Comparison of ENCODE assay signal across 13 cellular contexts in the genomic region with DNA sequence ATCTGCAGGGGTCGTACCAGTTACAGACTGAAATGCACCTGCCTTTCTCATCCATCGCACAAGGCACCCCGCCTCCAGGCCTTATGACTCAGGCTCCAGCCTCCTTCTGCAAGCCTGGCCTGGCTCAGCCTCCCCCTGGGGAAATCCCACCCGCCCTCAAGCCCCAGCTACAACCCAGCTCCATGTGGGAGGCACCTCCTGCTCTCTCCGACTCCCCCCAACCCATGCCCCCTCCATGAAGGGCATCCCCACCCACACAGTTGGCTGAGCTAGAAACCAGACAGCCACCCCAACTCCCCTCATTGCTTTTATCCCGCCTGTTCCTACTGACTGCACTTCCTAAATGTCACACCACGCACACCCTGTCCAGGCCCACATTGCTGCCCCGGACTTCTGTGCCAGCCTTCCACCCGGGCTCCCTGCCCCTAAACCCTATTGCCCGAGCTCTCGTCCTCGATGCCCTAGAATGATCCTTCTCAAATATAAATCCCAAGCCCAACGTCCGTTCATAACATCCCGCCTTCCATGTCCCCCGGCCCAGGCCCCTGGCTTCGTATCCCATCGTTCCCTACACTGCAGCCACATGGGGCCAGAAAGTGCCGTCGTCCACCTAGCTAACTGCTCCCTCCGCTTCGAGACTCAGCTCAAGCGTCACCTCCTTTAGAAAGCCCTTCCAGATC. TPM values are rescaled to one million over a fixed set of nuclear protein-coding genes. Genes with fewer than 3 reads are reported as not detected.
A peak's percentile ranks its signal among the peaks of the same experiment; 100 is the strongest.
DNase-seq lines count a peak whose midpoint lies in the region; ATAC-seq and TF ChIP-seq lines count a peak whose summit lies in the region.
"Had no signal": no experiment of that assay in that cellular context is flagged by ENCODE, and none has a peak within 500 bp of the region (broad histone marks: within the 10 kb centered on the region; RNA-seq: fewer than 3 reads in every experiment).

No MANE protein-coding gene starts in this region.

- peaks cover 64% of the 10 kb centered on the region for H3K4me1 Mint-ChIP-seq in activated naive CD4-positive, alpha-beta T cell treated with anti-CD3 and anti-CD28 coated beads for 36 hours (ENCODE audit: low read depth)
- peaks cover 63% of the 10 kb centered on the region for H3K4me1 Mint-ChIP-seq in nephron
- H3K4me1 Mint-ChIP-seq in stimulated activated naive CD8-positive, alpha-beta T cell treated with anti-CD3 and anti-CD28 coated beads, Interleukin-15, amount 100 ng/mL, for 72 hours, result peaks cover 85% of the 10 kb centered on the region

- H3K27ac Mint-ChIP-seq in activated naive CD4-positive, alpha-beta T cell treated with anti-CD3 and anti-CD28 coated beads for 36 hours, result no peak overlapping the region
- peak overlapping the region in 2 of 3 experiments; percentile 32 to 48 for H3K27ac Mint-ChIP-seq in nephron
- peak overlapping the region in 1 of 2 donors; percentile 64 for H3K27ac Mint-ChIP-seq in stimulated activated naive CD8-positive, alpha-beta T cell treated with anti-CD3 and anti-CD28 coated beads, Interleukin-15, amount 100 ng/mL, for 72 hours

- H3K36me3 Mint-ChIP-seq in activated naive CD4-positive, alpha-beta T cell treated with anti-CD3 and anti-CD28 coated beads for 36 hours (ENCODE audit: low read depth), result peaks cover 13% of the 10 kb centered on the region
- peaks cover 17% of the 10 kb centered on the region for H3K36me3 Mint-ChIP-seq in nephron (ENCODE audit: low read depth)

- no peak for TF ChIP-seq CTCF in nephron (IDR thresholded peaks at IDR 0.05; ENCODE audit: unreplicated experiment in 3 of 3)

- no peak overlapping the region for H3K4me3 Mint-ChIP-seq in activated naive CD4-positive, alpha-beta T cell treated with anti-CD3 and anti-CD28 coated beads for 36 hours
- no peak overlapping the region for H3K4me3 Mint-ChIP-seq in nephron
- H3K4me3 Mint-ChIP-seq in stimulated activated naive CD8-positive, alpha-beta T cell treated with anti-CD3 and anti-CD28 coated beads, Interleukin-15, amount 100 ng/mL, for 72 hours, result peak overlapping the region; percentile 36 to 67

- DNase-seq in Right ventricle myocardium superior (peak; percentile 38), cardiac septum (ENCODE audit: low spot score) (no peak), NCI-H1092 (lab: John Stamatoyannopoulos, UW) (no peak), SHP77 (lab: John Stamatoyannopoulos, UW) (no peak), foreskin melanocyte (no peak)
- DNase-seq in activated naive CD4-positive, alpha-beta T cell treated with anti-CD3 and anti-CD28 coated beads for 36 hours, result peak; percentile 83
- peak in 1 of 2 donors; percentile 55 for DNase-seq in stimulated activated naive CD8-positive, alpha-beta T cell treated with anti-CD3 and anti-CD28 coated beads, Interleukin-15, amount 100 ng/mL, for 72 hours
- DNase-seq: AML-193, esophagus squamous epithelium, kidney, NCI-H1436 treated with DMSO at 0.1 percent for 48 hours, uterus had no signal

- H3K9me3 Mint-ChIP-seq in activated naive CD4-positive, alpha-beta T cell treated with anti-CD3 and anti-CD28 coated beads for 36 hours, result peaks cover 4% of the 10 kb centered on the region
- H3K9me3 Mint-ChIP-seq in nephron, result peaks cover 10% of the 10 kb centered on the region
- H3K9me3 Mint-ChIP-seq in stimulated activated naive CD8-positive, alpha-beta T cell treated with anti-CD3 and anti-CD28 coated beads, Interleukin-15, amount 100 ng/mL, for 72 hours, result peaks cover 6 to 15% of the 10 kb centered on the region in 2 donors

- H3K27me3 Mint-ChIP-seq in activated naive CD4-positive, alpha-beta T cell treated with anti-CD3 and anti-CD28 coated beads for 36 hours (ENCODE audit: low read depth), result no peaks in the 10 kb centered on the region
- no peaks in the 10 kb centered on the region for H3K27me3 Mint-ChIP-seq in nephron (ENCODE audit: low read depth)
- no peaks in the 10 kb centered on the region for H3K27me3 Mint-ChIP-seq in stimulated activated naive CD8-positive, alpha-beta T cell treated with anti-CD3 and anti-CD28 coated beads, Interleukin-15, amount 100 ng/mL, for 72 hours

- CTCF ChIA-PET in activated naive CD4-positive, alpha-beta T cell treated with anti-CD3 and anti-CD28 coated beads for 36 hours (lab: Charles Lee), result interaction anchor here (0.5 to 3.6 kb wide), 7 partner anchors 9 to 255 kb away, joined by 3 to 13 read pairs (median 7); no protein-coding TSS in a partner anchor

- intact Hi-C loops in Right ventricle myocardium superior (cut with DNase I), result no loop called here
- intact Hi-C loops in cardiac septum (cut with DNase I), result no loop called here
- intact Hi-C loops in activated naive CD4-positive, alpha-beta T cell treated with anti-CD3 and anti-CD28 coated beads for 36 hours (cut with micrococcal nuclease), result loop anchor here (1.0 kb wide), 1 partner anchor 18 kb away; no protein-coding TSS in a partner anchor

- no peak for ATAC-seq in Right ventricle myocardium superior (ENCODE audit: poor library complexity)
- peak; percentile 82 for ATAC-seq in stimulated activated naive CD8-positive, alpha-beta T cell treated with anti-CD3 and anti-CD28 coated beads, Interleukin-15, amount 100 ng/mL, for 72 hours

RNA-seq across cellular contexts. Expression of gene DNMT3A, which starts 9.9 kb away (rescaled TPM):
- total RNA-seq in Right ventricle myocardium superior (20.2 TPM), cardiac septum (24.9 TPM)
- total RNA-seq in activated naive CD4-positive, alpha-beta T cell treated with anti-CD3 and anti-CD28 coated beads for 36 hours, result 10 to 100 TPM; 53.0 to 53.5 TPM

Comparison
In these comparisons a context has a peak if more than half of its experiments do, and no peak if none do; other contexts are left out.
1. DNase-seq: peak in Right ventricle myocardium superior (single experiment) and activated naive CD4-positive, alpha-beta T cell treated with anti-CD3 and anti-CD28 coated beads for 36 hours (single experiment); none in cardiac septum (single experiment), NCI-H1092 (single experiment), SHP77 (0 of 2) and foreskin melanocyte (single experiment).
2. H3K4me3 Mint-ChIP-seq: peak in stimulated activated naive CD8-positive, alpha-beta T cell treated with anti-CD3 and anti-CD28 coated beads, Interleukin-15, amount 100 ng/mL, for 72 hours (2 of 2); none in activated naive CD4-positive, alpha-beta T cell treated with anti-CD3 and anti-CD28 coated beads for 36 hours (single experiment) and nephron (0 of 3).